ENCODE assay signal across 21 cellular contexts in genomic region chr3:187765342-187765741, GRCh38. TPM values are rescaled to one million over a fixed set of nuclear protein-coding genes. Genes with fewer than 3 reads are reported as not detected.
DNase-seq lines count a peak whose midpoint lies in the region; ATAC-seq and TF ChIP-seq lines count a peak whose summit lies in the region.
"Had no signal": no experiment of that assay in that cellular context is flagged by ENCODE, and none has a peak within 500 bp of the region (broad histone marks: within the 10 kb centered on the region; RNA-seq: fewer than 3 reads in every experiment).

No MANE protein-coding gene starts in this region.

- H3K9me3 ChIP-seq in Peyer's patch: no peaks in the 10 kb centered on the region
- H3K9me3 ChIP-seq: esophagus squamous epithelium, heart left ventricle, left ventricle myocardium inferior, SJCRH30 had no signal

- H3K4me1 ChIP-seq in Peyer's patch: no peaks in the 10 kb centered on the region
- H3K4me1 ChIP-seq: SJCRH30 had no signal

- no peak overlapping the region for H3K27ac ChIP-seq in brain microvascular endothelial cell
- no peak overlapping the region for H3K27ac ChIP-seq in Peyer's patch
- H3K27ac ChIP-seq: heart left ventricle, SJCRH30 had no signal

- no peak for TF ChIP-seq POLR2A in Peyer's patch (IDR thresholded peaks at IDR 0.05)

- DNase-seq in AG08395 (ENCODE audit: low spot score) (peak; percentile 32), HCEC 1CT (peak; percentile 83), brain microvascular endothelial cell (peak; percentile 39), iris pigment epithelial cell (ENCODE audit: low read depth) (peak; percentile 52), GM19238 (ENCODE audit: insufficient read length, low spot score) (no peak), Peyer's patch (no peak), NCI-H1436 (lab: John Stamatoyannopoulos, UW) (no peak)
- DNase-seq: activated CD4-positive, alpha-beta T cell treated with anti-CD3 and anti-CD28 coated beads for 48 hours; activated CD8-positive, alpha-beta memory T cell treated with anti-CD3 and anti-CD28 coated beads, Interleukin-2, amount 50 U/mL, for 4 hours; activated naive CD8-positive, alpha-beta T cell treated with anti-CD3 and anti-CD28 coated beads, Interleukin-2, amount 10 ng/mL, durations not matched to agents 7 days and 5 days; CD4-positive, CD25-positive, alpha-beta regulatory T cell; effector memory CD8-positive, alpha-beta T cell; esophagus squamous epithelium; GDM1; heart left ventricle; left ventricle myocardium inferior; NCI-H1105; NCI-H2081 treated with DMSO at 0.1 percent for 48 hours; NCI-H446; SJCRH30 had no signal

- in situ Hi-C loops in brain microvascular endothelial cell (cut with HindIII; ENCODE audit: low pct_ligation_motif_present, low sequenced_read_pairs): no loop called here

- H3K27me3 ChIP-seq in brain microvascular endothelial cell (replicated peaks): no peaks in the 10 kb centered on the region
- no peaks in the 10 kb centered on the region for H3K27me3 ChIP-seq in Peyer's patch
- H3K27me3 ChIP-seq: esophagus squamous epithelium, heart left ventricle, SJCRH30 had no signal

- H3K36me3 ChIP-seq in brain microvascular endothelial cell (replicated peaks): no peaks in the 10 kb centered on the region
- no peaks in the 10 kb centered on the region for H3K36me3 ChIP-seq in Peyer's patch
- H3K36me3 ChIP-seq: esophagus squamous epithelium, heart left ventricle, left ventricle myocardium inferior, SJCRH30 had no signal

- no peak overlapping the region for H3K4me3 ChIP-seq in brain microvascular endothelial cell (ENCODE audit: low read depth, low read length)
- H3K4me3 ChIP-seq in Peyer's patch: no peak overlapping the region
- H3K4me3 ChIP-seq: esophagus squamous epithelium, heart left ventricle, left ventricle myocardium inferior, SJCRH30 had no signal

- TF ChIP-seq CTCF in brain microvascular endothelial cell (IDR thresholded peaks at IDR 0.05; ENCODE audit: low read depth, low read length, missing control alignments) (no peak), Peyer's patch (IDR thresholded peaks at IDR 0.05) (no peak)

- ATAC-seq in GM19351 (IDR thresholded peaks at IDR 0.05; ENCODE audit: unreplicated experiment): no peak
- ATAC-seq: effector memory CD8-positive, alpha-beta T cell; heart left ventricle had no signal

RNA-seq across cellular contexts. Expression of gene BCL6, which starts 20.1 kb away (rescaled TPM):
- total RNA-seq in Peyer's patch: 10 to 100 TPM in 3 of 4 donors, 1 to 10 TPM in 1; 7.4 to 79.2 (median 25.7) TPM

Comparison
In these comparisons a context has a peak if more than half of its experiments do, and no peak if none do; other contexts are left out.
1. DNase-seq: peak in AG08395 (single experiment), HCEC 1CT (single experiment), brain microvascular endothelial cell (single experiment) and iris pigment epithelial cell (single experiment); none in GM19238 (single experiment), Peyer's patch (0 of 3) and NCI-H1436 (single experiment).